ENCODE assay signal across 1 cellular context in genomic region chr17:82884341-82884871, GRCh38.
TF ChIP-seq lines count a peak whose summit lies in the region.

No MANE protein-coding gene starts in this region.

TF ChIP-seq in H1, 55 proteins besides CTCF, POLR2A, EP300 and RAD21:
- TF ChIP-seq SIX5 (IDR thresholded peaks at IDR 0.05; ENCODE audit: low read depth, low read length), result no peak
- no peak for TF ChIP-seq CREB1 (IDR thresholded peaks at IDR 0.05)
- no peak for TF ChIP-seq SIN3A (conservative IDR thresholded peaks at IDR 0.05 in 1 of 2, IDR thresholded peaks at IDR 0.05 in 1 of 2; ENCODE audit: low read depth in 1 of 2, low read length in 2 of 2)
- TF ChIP-seq BACH1 (IDR thresholded peaks at IDR 0.05; ENCODE audit: low read length), result no peak
- no peak for TF ChIP-seq KDM1A (IDR thresholded peaks at IDR 0.05; ENCODE audit: borderline replicate concordance, low read length)
- no peak for TF ChIP-seq POU5F1 (IDR thresholded peaks at IDR 0.05; ENCODE audit: low read depth, low read length)
- no peak for TF ChIP-seq SP4 (IDR thresholded peaks at IDR 0.05; ENCODE audit: low read length)
- TF ChIP-seq SP1 (IDR thresholded peaks at IDR 0.05; ENCODE audit: low read depth, low read length), result no peak
- TF ChIP-seq KDM4A (IDR thresholded peaks at IDR 0.05; ENCODE audit: low read depth, low read length, severe bottlenecking), result no peak
- TF ChIP-seq EGR1 (IDR thresholded peaks at IDR 0.05; ENCODE audit: borderline replicate concordance, low read depth, low read length), result no peak
- no peak for TF ChIP-seq CBX5 (IDR thresholded peaks at IDR 0.05; ENCODE audit: low read depth, low read length)
- TF ChIP-seq PHF8 (conservative IDR thresholded peaks at IDR 0.05; ENCODE audit: low read depth, low read length), result no peak
- no peak for TF ChIP-seq JUND (IDR thresholded peaks at IDR 0.05; ENCODE audit: low read length)
